ENCODE assay signal across 12 cellular contexts in genomic region chr3:127544806-127545545, GRCh38. TPM values are rescaled to one million over a fixed set of nuclear protein-coding genes. Genes with fewer than 3 reads are reported as not detected.
DNase-seq lines count a peak whose midpoint lies in the region; ATAC-seq, FAIRE-seq and TF ChIP-seq lines count a peak whose summit lies in the region.
"Had no signal": no experiment of that assay in that cellular context is flagged by ENCODE, and none has a peak within 500 bp of the region (broad histone marks: within the 10 kb centered on the region; RNA-seq: fewer than 3 reads in every experiment).

No MANE protein-coding gene starts in this region.

- H3K36me3 ChIP-seq in HepG2 (replicated peaks in 1 of 2; ENCODE audit: control insufficient read depth in 1 of 2, insufficient read depth in 2 of 2, low read length in 2 of 2) (no peaks in the 10 kb centered on the region), sigmoid colon (no peaks in the 10 kb centered on the region), brain microvascular endothelial cell (replicated peaks) (no peaks in the 10 kb centered on the region)
- H3K36me3 ChIP-seq: gastrocnemius medialis, prostate gland, suprapubic skin had no signal

- DNase-seq in NCI-H146 (lab: John Stamatoyannopoulos, UW) (peak; percentile 21), NCI-H146 treated with DMSO at 0.1 percent for 48 hours (lab: John Stamatoyannopoulos, UW; ENCODE audit: unreplicated experiment) (no peak), SK-N-DZ (ENCODE audit: low spot score) (peak; percentile 62), HepG2 (ENCODE audit: low spot score) (no peak), sigmoid colon (peak; percentile 56), brain microvascular endothelial cell (no peak)

- peak overlapping the region; percentile 60 for H3K4me2 ChIP-seq in HepG2 (ENCODE audit: low read depth, low read length)

- H3K27ac ChIP-seq in HepG2 (ENCODE audit: extremely low read length, insufficient read depth, low read length): no peak overlapping the region
- H3K27ac ChIP-seq in sigmoid colon: no peak overlapping the region
- H3K27ac ChIP-seq in brain microvascular endothelial cell: no peak overlapping the region
- H3K27ac ChIP-seq: 22Rv1, gastrocnemius medialis, prostate gland, suprapubic skin had no signal

- H3K9me3 ChIP-seq in HepG2 (ENCODE audit: low read length): no peaks in the 10 kb centered on the region
- H3K9me3 ChIP-seq in sigmoid colon: no peaks in the 10 kb centered on the region
- H3K9me3 ChIP-seq: gastrocnemius medialis, prostate gland, suprapubic skin had no signal

- peaks cover 4 to 13% of the 10 kb centered on the region in 2 experiments; a peak in 4 of 5 replicates for H3K27me3 ChIP-seq in HepG2 (ENCODE audit: control insufficient read depth in 1 of 2, insufficient read depth in 2 of 2, low read length in 2 of 2)
- no peaks in the 10 kb centered on the region for H3K27me3 ChIP-seq in sigmoid colon
- H3K27me3 ChIP-seq in brain microvascular endothelial cell (replicated peaks): no peaks in the 10 kb centered on the region
- H3K27me3 ChIP-seq: gastrocnemius medialis, suprapubic skin had no signal

- TF ChIP-seq EP300 in HepG2 (IDR thresholded peaks at IDR 0.05; ENCODE audit: low read depth in 2 of 2, low read length in 2 of 2) (no peak), HepG2 (CRISPR knock-in tag; IDR thresholded peaks at IDR 0.05; ENCODE audit: borderline replicate concordance) (no peak), sigmoid colon (IDR thresholded peaks at IDR 0.05) (no peak)

- POLR2A ChIA-PET in HepG2 (lab: Yijun Ruan, JAX): no interaction called here

- H4K20me1 ChIP-seq in HepG2 (ENCODE audit: insufficient read depth, low read length): no peaks in the 10 kb centered on the region

- 45% methylated on average over 13 of the region's 15 CpGs for WGBS in HepG2 (ENCODE audit: low lambda C conversion rate)
- WGBS in sigmoid colon, 2 donors: 81 to 83% methylated on average over 15 of the region's 15 CpGs

- CTCF ChIA-PET in HepG2 (lab: Yijun Ruan, JAX; ENCODE audit: low intra/inter-chr PET ratio, low total read pairs): interaction anchor here (1.1 kb wide), 1 partner anchor 793 kb away, joined by 4 read pairs; no protein-coding TSS in a partner anchor

- no peaks in the 10 kb centered on the region for H3K79me2 ChIP-seq in HepG2 (ENCODE audit: insufficient read depth, low read length)

- no peak for FAIRE-seq in HepG2 (lab: Jason Lieb, UNC)

- TF ChIP-seq POLR2A in HepG2 (IDR thresholded peaks at IDR 0.05; ENCODE audit: insufficient read depth in 1 of 2, low read depth in 2 of 2, low read length in 2 of 2) (no peak), sigmoid colon (IDR thresholded peaks at IDR 0.05) (no peak)

- intact Hi-C loops in HepG2 (cut with micrococcal nuclease; ENCODE audit: unreplicated experiment): loop anchor here (5.0 to 10.0 kb wide), 2 partner anchors 560 to 868 kb away; partner anchors contain the start of gene PLXNA1
- intact Hi-C loops in sigmoid colon (cut with DNase I): loop anchor here (5.0 to 10.0 kb wide), 4 partner anchors 563 to 1020 kb away; partner anchors contain the start of genes CHST13 and PLXNA1

- no TSS peak for BruUV-seq in HepG2 (replicated peaks; lab: Mats Ljungman, UMichigan)

- in situ Hi-C loops in HepG2 (cut with HindIII; ENCODE audit: extremely low pct_ligation_motif_present, low pct_unique_long_range_greater_than_20kb) (no loop called here), brain microvascular endothelial cell (cut with HindIII; ENCODE audit: low pct_ligation_motif_present, low sequenced_read_pairs) (no loop called here)

- H3K4me3 ChIP-seq in HepG2 (replicated peaks in 1 of 3; ENCODE audit: insufficient read depth in 1 of 3, low read depth in 2 of 3, low read length in 3 of 3) (peak overlapping the region in 1 of 3 experiments; percentile 12; a peak in 1 of 6 replicates), sigmoid colon (no peak overlapping the region), brain microvascular endothelial cell (ENCODE audit: low read depth, low read length) (no peak overlapping the region)
- H3K4me3 ChIP-seq: gastrocnemius medialis, prostate gland, suprapubic skin had no signal

- TF ChIP-seq CTCF in HepG2 (CRISPR knock-in tag; IDR thresholded peaks at IDR 0.05): no peak
- TF ChIP-seq CTCF in sigmoid colon (IDR thresholded peaks at IDR 0.05): no peak
- TF ChIP-seq CTCF in brain microvascular endothelial cell (IDR thresholded peaks at IDR 0.05; ENCODE audit: low read depth, low read length, missing control alignments): no peak

- H3K9ac ChIP-seq in HepG2 (ENCODE audit: insufficient read depth, low read depth, low read length): no peak overlapping the region

- no peak for TF ChIP-seq RAD21 in HepG2 (CRISPR knock-in tag; IDR thresholded peaks at IDR 0.05)

- H3K4me1 ChIP-seq in HepG2 (ENCODE audit: insufficient read depth, low read length): peaks cover 52% of the 10 kb centered on the region
- peaks cover 0 to 17% (median 10%) of the 10 kb centered on the region in 4 donors for H3K4me1 ChIP-seq in sigmoid colon

- no peak overlapping the region for H2AFZ ChIP-seq in HepG2 (ENCODE audit: low read length)

- ATAC-seq in HepG2 (peak; percentile 19), GM19452 (IDR thresholded peaks at IDR 0.05; ENCODE audit: unreplicated experiment) (no peak)
- no peak for ATAC-seq in activated CD4-positive, CD25-positive, alpha-beta regulatory T cell treated with anti-CD3 and anti-CD28 coated beads, Interleukin-2, amount 50 U/mL, for 24 hours

TF ChIP-seq in HepG2, 621 proteins besides CTCF, POLR2A, EP300 and RAD21:
- TF ChIP-seq HNF4G (IDR thresholded peaks at IDR 0.05; ENCODE audit: borderline replicate concordance, low read depth, low read length): peak; percentile 25; the same call in 1 of the 2 replicates
- no peak for TF ChIP-seq HNF4G (CRISPR knock-in tag; IDR thresholded peaks at IDR 0.05; ENCODE audit: borderline replicate concordance, low read depth)
- TF ChIP-seq ZFYVE20 (CRISPR knock-in tag; IDR thresholded peaks at IDR 0.05; ENCODE audit: borderline replicate concordance, low read depth): no peak
- TF ChIP-seq HNF4A (CRISPR knock-in tag; IDR thresholded peaks at IDR 0.05): 0 out of 2 replicates have a peak, but pooled peaks have one; percentile 18

RNA-seq across cellular contexts. Expression of gene TPRA1, which starts 45.6 kb away (rescaled TPM):
- polyA plus RNA-seq in SK-N-DZ (2014; cell fraction: cytosol; rRNA removed): 27.0 and 31.9 TPM in 2 replicates
- polyA plus RNA-seq in SK-N-DZ (2014; cell fraction: nucleus; rRNA removed): 78.3 and 84.0 TPM in 2 replicates
- total RNA-seq in HepG2 (2016; rRNA removed; fragmentation: Illumina TruSeq; extraction: Trizol): 16.0 and 25.8 TPM in 2 replicates
- total RNA-seq in HepG2 (2016; cell fraction: cytosol; rRNA removed; fragmentation: Illumina TruSeq; extraction: Trizol; ENCODE audit: low read depth): 5.2 and 7.7 TPM in 2 replicates
- total RNA-seq in HepG2 (2016; cell fraction: insoluble cytoplasmic fraction; rRNA removed; fragmentation: Illumina TruSeq; extraction: Trizol): 18.1 and 26.7 TPM in 2 replicates
- 14.2 and 15.9 TPM in 2 replicates for total RNA-seq in HepG2 (2016; cell fraction: membrane; rRNA removed; fragmentation: Illumina TruSeq; extraction: Trizol)
- total RNA-seq in HepG2 (2016; cell fraction: nucleus; rRNA removed; fragmentation: Illumina TruSeq; extraction: Trizol): 19.5 and 20.8 TPM in 2 replicates
- polyA plus RNA-seq in HepG2 (2011; rRNA removed): 25.4 and 35.4 TPM in 2 replicates
- polyA plus RNA-seq in HepG2 (2011; cell fraction: cytosol; rRNA removed): 20.8 and 29.8 TPM in 2 replicates
- 39.0 and 41.7 TPM in 2 replicates for polyA plus RNA-seq in HepG2 (2011; cell fraction: nucleus; rRNA removed)
- polyA plus RNA-seq in HepG2 (2012): 13.0 and 16.0 TPM in 2 replicates
- polyA plus RNA-seq in HepG2 (2016; cell fraction: cytosol; fragmentation: Illumina TruSeq; extraction: Trizol; ENCODE audit: low read depth): 5.6 and 6.4 TPM in 2 replicates
- polyA plus RNA-seq in HepG2 (2016; cell fraction: insoluble cytoplasmic fraction; fragmentation: Illumina TruSeq; extraction: Trizol; ENCODE audit: low read depth): 14.3 TPM in 2 replicates
- 9.6 and 10.9 TPM in 2 replicates for polyA plus RNA-seq in HepG2 (2016; cell fraction: membrane; fragmentation: Illumina TruSeq; extraction: Trizol; ENCODE audit: low read depth)
- 34.7 and 36.4 TPM in 2 replicates for polyA plus RNA-seq in HepG2 (2016; cell fraction: nucleus; fragmentation: Illumina TruSeq; extraction: Trizol; ENCODE audit: insufficient read depth, low read depth)
- 60.4 and 130 TPM in 2 replicates for polyA minus RNA-seq in HepG2 (2011; rRNA and poly(A)+ RNA removed; ENCODE audit: low replicate concordance)
- 12.0 and 12.9 TPM in 2 replicates for polyA minus RNA-seq in HepG2 (2011; cell fraction: cytosol; rRNA and poly(A)+ RNA removed)
- 12.6 and 20.5 TPM in 2 replicates for polyA minus RNA-seq in HepG2 (2011; cell fraction: nucleus; rRNA and poly(A)+ RNA removed)
- 10 to 100 TPM; 28.5 to 33.2 (median 31.1) TPM for total RNA-seq in sigmoid colon
- 10 to 100 TPM in 2 of 3 donors, 1 to 10 TPM in 1; 7.2 to 20.4 (median 10.2) TPM for polyA plus RNA-seq in sigmoid colon

RNA-seq across cellular contexts. Expression of gene MCM2, which starts 53.2 kb away (rescaled TPM):
- 328 and 365 TPM in 2 replicates for polyA plus RNA-seq in SK-N-DZ (2014; cell fraction: cytosol; rRNA removed)
- 248 and 305 TPM in 2 replicates for polyA plus RNA-seq in SK-N-DZ (2014; cell fraction: nucleus; rRNA removed)
- 133 and 134 TPM in 2 replicates for total RNA-seq in HepG2 (2016; rRNA removed; fragmentation: Illumina TruSeq; extraction: Trizol)
- 22.3 and 24.9 TPM in 2 replicates for total RNA-seq in HepG2 (2016; cell fraction: cytosol; rRNA removed; fragmentation: Illumina TruSeq; extraction: Trizol; ENCODE audit: low read depth)
- 115 and 130 TPM in 2 replicates for total RNA-seq in HepG2 (2016; cell fraction: insoluble cytoplasmic fraction; rRNA removed; fragmentation: Illumina TruSeq; extraction: Trizol)
- 33.8 and 39.4 TPM in 2 replicates for total RNA-seq in HepG2 (2016; cell fraction: membrane; rRNA removed; fragmentation: Illumina TruSeq; extraction: Trizol)
- 68.8 and 75.2 TPM in 2 replicates for total RNA-seq in HepG2 (2016; cell fraction: nucleus; rRNA removed; fragmentation: Illumina TruSeq; extraction: Trizol)
- polyA plus RNA-seq in HepG2 (2011; rRNA removed): 34.3 and 43.5 TPM in 2 replicates
- polyA plus RNA-seq in HepG2 (2011; cell fraction: cytosol; rRNA removed): 28.9 and 46.8 TPM in 2 replicates
- polyA plus RNA-seq in HepG2 (2011; cell fraction: nucleus; rRNA removed): 34.6 and 57.1 TPM in 2 replicates
- polyA plus RNA-seq in HepG2 (2012): 19.7 and 32.1 TPM in 2 replicates
- 7.2 and 8.0 TPM in 2 replicates for polyA plus RNA-seq in HepG2 (2016; cell fraction: cytosol; fragmentation: Illumina TruSeq; extraction: Trizol; ENCODE audit: low read depth)
- 74.7 and 93.0 TPM in 2 replicates for polyA plus RNA-seq in HepG2 (2016; cell fraction: insoluble cytoplasmic fraction; fragmentation: Illumina TruSeq; extraction: Trizol; ENCODE audit: low read depth)
- polyA plus RNA-seq in HepG2 (2016; cell fraction: membrane; fragmentation: Illumina TruSeq; extraction: Trizol; ENCODE audit: low read depth): 14.0 and 16.6 TPM in 2 replicates
- polyA plus RNA-seq in HepG2 (2016; cell fraction: nucleus; fragmentation: Illumina TruSeq; extraction: Trizol; ENCODE audit: insufficient read depth, low read depth): 65.8 and 73.2 TPM in 2 replicates
- 166 and 435 TPM in 2 replicates for polyA minus RNA-seq in HepG2 (2011; rRNA and poly(A)+ RNA removed; ENCODE audit: low replicate concordance)
- 38.0 and 60.1 TPM in 2 replicates for polyA minus RNA-seq in HepG2 (2011; cell fraction: cytosol; rRNA and poly(A)+ RNA removed)
- 20.4 and 28.2 TPM in 2 replicates for polyA minus RNA-seq in HepG2 (2011; cell fraction: nucleus; rRNA and poly(A)+ RNA removed)
- 1 to 10 TPM; 3.0 to 5.1 (median 3.6) TPM for total RNA-seq in sigmoid colon
- 10 to 100 TPM in 1 of 3 donors, 1 to 10 TPM in 2; 2.4 to 28.6 (median 6.2) TPM for polyA plus RNA-seq in sigmoid colon

Comparison
In these comparisons a context has a peak if more than half of its experiments do, and no peak if none do; other contexts are left out.
1. DNase-seq: peak in NCI-H146 (single experiment), SK-N-DZ (single experiment) and sigmoid colon (single experiment); none in NCI-H146 treated with DMSO at 0.1 percent for 48 hours (single experiment), HepG2 (single experiment) and brain microvascular endothelial cell (single experiment).